In the genomic region with DNA sequence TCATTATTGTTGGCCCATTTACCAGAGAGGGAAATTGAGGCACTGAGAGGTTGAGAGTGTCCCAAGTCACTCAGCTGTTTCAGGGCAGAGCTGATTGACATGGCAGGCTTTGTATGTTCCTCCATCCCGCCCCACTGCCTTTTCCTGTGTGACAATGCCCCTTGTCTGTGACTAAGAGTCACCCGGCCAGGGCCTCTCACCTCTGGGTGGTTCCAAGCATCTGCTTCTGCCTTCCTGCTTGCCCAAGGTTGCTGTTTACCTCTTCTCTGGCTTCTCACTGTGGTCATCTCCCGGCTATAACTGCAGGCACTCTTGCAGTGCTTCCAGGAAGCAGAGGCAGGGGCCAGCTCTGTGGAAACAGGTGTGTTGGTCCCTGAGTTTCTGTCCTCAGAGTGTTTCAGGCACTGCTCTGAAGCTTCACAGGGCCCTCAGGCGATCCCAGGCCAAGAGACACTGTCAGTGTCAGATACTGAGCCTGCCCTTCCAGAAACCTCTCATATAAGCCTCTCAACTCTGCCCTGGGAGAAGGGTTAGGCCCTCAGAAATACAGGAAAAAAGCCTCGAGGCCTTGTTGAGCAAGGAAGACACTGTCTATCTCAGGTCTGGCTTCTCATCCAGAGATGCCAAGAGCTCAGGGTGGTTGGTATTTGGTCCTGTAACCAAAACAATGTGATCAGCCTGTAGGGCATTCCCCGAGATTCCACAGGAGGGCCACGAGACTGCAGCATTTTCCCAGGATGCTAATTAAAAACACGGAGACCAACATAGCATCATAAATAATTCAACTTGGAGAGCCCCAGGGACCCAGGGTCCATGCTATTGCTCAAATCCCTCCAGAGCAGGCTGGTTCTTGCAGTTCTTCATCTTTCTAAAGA, we compare ENCODE assay signal across 1 cellular context.
TF ChIP-seq lines count a peak whose summit lies in the region.

No MANE protein-coding gene starts in this region.

TF ChIP-seq in HepG2, 621 proteins besides CTCF, POLR2A, EP300 and RAD21 (continued from another document):
- TF ChIP-seq TAF15 (IDR thresholded peaks at IDR 0.05; ENCODE audit: low read depth, low read length, poor library complexity, severe bottlenecking) (no peak), ZNF501 (CRISPR knock-in tag; IDR thresholded peaks at IDR 0.05) (0 out of 2 replicates have a peak, but pooled peaks have one; percentile 22), MTF2 (CRISPR knock-in tag; IDR thresholded peaks at IDR 0.05; ENCODE audit: borderline replicate concordance) (no peak), ZNF629 (CRISPR knock-in tag; conservative IDR thresholded peaks at IDR 0.05) (peak; percentile 80), NFRKB (IDR thresholded peaks at IDR 0.05) (no peak), FLYWCH1 (CRISPR knock-in tag; IDR thresholded peaks at IDR 0.05) (no peak), MEIS2 (CRISPR knock-in tag; IDR thresholded peaks at IDR 0.05) (no peak), NFYB (CRISPR knock-in tag; IDR thresholded peaks at IDR 0.05) (no peak), ZBTB21 (CRISPR knock-in tag; IDR thresholded peaks at IDR 0.05) (no peak), PHF5A (CRISPR knock-in tag; IDR thresholded peaks at IDR 0.05; ENCODE audit: low read depth, unreplicated experiment) (no peak), ZMYM3 (CRISPR knock-in tag; IDR thresholded peaks at IDR 0.05) (0 out of 2 replicates have a peak, but pooled peaks have one; percentile 48)
- TF ChIP-seq, protein P1, sequence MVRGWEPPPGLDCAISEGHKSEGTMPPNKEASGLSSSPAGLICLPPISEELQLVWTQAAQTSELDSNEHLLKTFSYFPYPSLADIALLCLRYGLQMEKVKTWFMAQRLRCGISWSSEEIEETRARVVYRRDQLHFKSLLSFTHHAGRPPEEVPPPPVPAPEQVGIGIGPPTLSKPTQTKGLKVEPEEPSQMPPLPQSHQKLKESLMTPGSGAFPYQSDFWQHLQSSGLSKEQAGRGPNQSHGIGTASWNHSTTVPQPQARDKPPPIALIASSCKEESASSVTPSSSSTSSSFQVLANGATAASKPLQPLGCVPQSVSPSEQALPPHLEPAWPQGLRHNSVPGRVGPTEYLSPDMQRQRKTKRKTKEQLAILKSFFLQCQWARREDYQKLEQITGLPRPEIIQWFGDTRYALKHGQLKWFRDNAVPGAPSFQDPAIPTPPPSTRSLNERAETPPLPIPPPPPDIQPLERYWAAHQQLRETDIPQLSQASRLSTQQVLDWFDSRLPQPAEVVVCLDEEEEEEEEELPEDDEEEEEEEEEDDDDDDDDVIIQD (CRISPR knock-in tag; IDR thresholded peaks at IDR 0.05; ENCODE audit: low read depth), result no peak
- TF ChIP-seq, protein P2, sequence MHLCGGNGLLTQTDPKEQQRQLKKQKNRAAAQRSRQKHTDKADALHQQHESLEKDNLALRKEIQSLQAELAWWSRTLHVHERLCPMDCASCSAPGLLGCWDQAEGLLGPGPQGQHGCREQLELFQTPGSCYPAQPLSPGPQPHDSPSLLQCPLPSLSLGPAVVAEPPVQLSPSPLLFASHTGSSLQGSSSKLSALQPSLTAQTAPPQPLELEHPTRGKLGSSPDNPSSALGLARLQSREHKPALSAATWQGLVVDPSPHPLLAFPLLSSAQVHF (CRISPR knock-in tag; IDR thresholded peaks at IDR 0.05), result no peak
